ENCODE assay signal across 8 cellular contexts in genomic region chr14:77862154-77862783, GRCh38.
DNase-seq lines count a peak whose midpoint lies in the region; ATAC-seq, FAIRE-seq and TF ChIP-seq lines count a peak whose summit lies in the region.

No MANE protein-coding gene starts in this region.

- in situ Hi-C loops in HepG2 (cut with HindIII; ENCODE audit: extremely low pct_ligation_motif_present, low pct_unique_long_range_greater_than_20kb): loop anchor here (10.0 to 25.0 kb wide), 2 partner anchors 123 to 725 kb away; no protein-coding TSS in a partner anchor

- CTCF ChIA-PET in GM10248 (lab: Yijun Ruan, JAX) (interaction anchor here (0.6 to 7.8 kb wide), 41 partner anchors 9 to 990 kb away, joined by 3 to 61 read pairs (median 5); no protein-coding TSS in a partner anchor), HepG2 (lab: Yijun Ruan, JAX; ENCODE audit: low intra/inter-chr PET ratio, low total read pairs) (interaction anchor here (0.6 to 1.3 kb wide), 2 partner anchors 129 to 704 kb away, joined by 3 to 4 read pairs; no protein-coding TSS in a partner anchor)

- POLR2A ChIA-PET in GM10248 (lab: Yijun Ruan, JAX) (no interaction called here), HepG2 (lab: Yijun Ruan, JAX) (no interaction called here)

- ATAC-seq in HepG2: peak; percentile 91
- ATAC-seq in HG02840 (IDR thresholded peaks at IDR 0.05; ENCODE audit: low FRiP score, unreplicated experiment): no peak

- no peaks in the 10 kb centered on the region for H3K36me3 ChIP-seq in HepG2 (replicated peaks in 1 of 2; ENCODE audit: control insufficient read depth in 1 of 2, insufficient read depth in 2 of 2, low read length in 2 of 2)

- DNase-seq in GM10248 (ENCODE audit: extremely low spot score) (peak; percentile 85), H54 (ENCODE audit: insufficient read length, low spot score) (peak; percentile 35), NCI-H1092 treated with DMSO at 0.1 percent for 48 hours (lab: John Stamatoyannopoulos, UW) (peak; percentile 48), coronary artery (ENCODE audit: low spot score) (no peak), HepG2 (ENCODE audit: low spot score) (peak; percentile 46)
- peak; percentile 70 for DNase-seq in activated CD4-positive, alpha-beta T cell treated with anti-CD3 and anti-CD28 coated beads, Interleukin-2, amount 50 U/mL, for 1 hour
- DNase-seq in stimulated activated CD4-positive, alpha-beta T cell treated with anti-CD3 and anti-CD28 coated beads, Interleukin-4, amount 100 ng/mL, for 4 hours: peak; percentile 49 to 74

- H3K4me2 ChIP-seq in HepG2 (ENCODE audit: low read depth, low read length): no peak overlapping the region

- TF ChIP-seq EP300 in HepG2 (IDR thresholded peaks at IDR 0.05; ENCODE audit: low read depth in 2 of 2, low read length in 2 of 2) (no peak), HepG2 (CRISPR knock-in tag; IDR thresholded peaks at IDR 0.05; ENCODE audit: borderline replicate concordance) (no peak)

- H3K79me2 ChIP-seq in HepG2 (ENCODE audit: insufficient read depth, low read length): no peaks in the 10 kb centered on the region

- BruUV-seq in HepG2 (replicated peaks; lab: Mats Ljungman, UMichigan): no TSS peak

- TF ChIP-seq CTCF in GM10248 (IDR thresholded peaks at IDR 0.05; ENCODE audit: control extremely low read depth, extremely low read depth, low read depth, missing control alignments): peak; percentile 98
- peak; percentile 89 for TF ChIP-seq CTCF in coronary artery (IDR thresholded peaks at IDR 0.05)
- peak; percentile 95 for TF ChIP-seq CTCF in HepG2 (CRISPR knock-in tag; IDR thresholded peaks at IDR 0.05)

- H3K27ac ChIP-seq in coronary artery (no peak overlapping the region), HepG2 (ENCODE audit: extremely low read length, insufficient read depth, low read length) (no peak overlapping the region)

- H3K4me1 ChIP-seq in HepG2 (ENCODE audit: insufficient read depth, low read length): peaks cover 10% of the 10 kb centered on the region

- 49% methylated on average over 10 of the region's 11 CpGs for WGBS in HepG2 (ENCODE audit: low lambda C conversion rate)

- no peaks in the 10 kb centered on the region for H3K9me3 ChIP-seq in HepG2 (ENCODE audit: low read length)

- H3K4me3 ChIP-seq in coronary artery (no peak overlapping the region), HepG2 (replicated peaks in 1 of 3; ENCODE audit: insufficient read depth in 1 of 3, low read depth in 2 of 3, low read length in 3 of 3) (no peak overlapping the region)

- no peaks in the 10 kb centered on the region for H3K27me3 ChIP-seq in HepG2 (ENCODE audit: control insufficient read depth in 1 of 2, insufficient read depth in 2 of 2, low read length in 2 of 2)

- no peak for TF ChIP-seq POLR2A in H54 (IDR thresholded peaks at IDR 0.05; ENCODE audit: low read depth, low read length)
- no peak for TF ChIP-seq POLR2A in HepG2 (IDR thresholded peaks at IDR 0.05; ENCODE audit: insufficient read depth in 1 of 2, low read depth in 2 of 2, low read length in 2 of 2)

- H2AFZ ChIP-seq in HepG2 (ENCODE audit: low read length): no peak overlapping the region

- H4K20me1 ChIP-seq in HepG2 (ENCODE audit: insufficient read depth, low read length): no peaks in the 10 kb centered on the region

- FAIRE-seq in H54 (lab: Jason Lieb, UNC): no peak
- FAIRE-seq in HepG2 (lab: Jason Lieb, UNC): peak; percentile 52

- intact Hi-C loops in HepG2 (cut with micrococcal nuclease; ENCODE audit: unreplicated experiment): loop anchor here (1.0 to 10.0 kb wide), 4 partner anchors 117 to 733 kb away; no protein-coding TSS in a partner anchor

- TF ChIP-seq RAD21 in HepG2 (CRISPR knock-in tag; IDR thresholded peaks at IDR 0.05): peak; percentile 75

- H3K9ac ChIP-seq in HepG2 (ENCODE audit: insufficient read depth, low read depth, low read length): no peak overlapping the region

TF ChIP-seq in HepG2, 621 proteins besides CTCF, POLR2A, EP300 and RAD21 (continues in another document):
- TF ChIP-seq ZNF572 (CRISPR knock-in tag; IDR thresholded peaks at IDR 0.05): no peak
- peak; percentile 26 for TF ChIP-seq ZNF883 (CRISPR knock-in tag; IDR thresholded peaks at IDR 0.05; ENCODE audit: not compliant biosample characterization)
- no peak for TF ChIP-seq DDIT3 (CRISPR knock-in tag; IDR thresholded peaks at IDR 0.05)
- no peak for TF ChIP-seq ZFP36 (IDR thresholded peaks at IDR 0.05; ENCODE audit: borderline replicate concordance, low read depth, low read length, partially characterized antibody)
- TF ChIP-seq YEATS4 (CRISPR knock-in tag; IDR thresholded peaks at IDR 0.05; ENCODE audit: borderline replicate concordance): no peak
- TF ChIP-seq ZNF629 (CRISPR knock-in tag; conservative IDR thresholded peaks at IDR 0.05): no peak
- TF ChIP-seq ZNF446 (CRISPR knock-in tag; IDR thresholded peaks at IDR 0.05): no peak
- no peak for TF ChIP-seq ZNF678 (CRISPR knock-in tag; IDR thresholded peaks at IDR 0.05)
- TF ChIP-seq GPBP1L1 (CRISPR knock-in tag; IDR thresholded peaks at IDR 0.05): no peak
- no peak for TF ChIP-seq TIGD3 (CRISPR knock-in tag; IDR thresholded peaks at IDR 0.05; ENCODE audit: borderline replicate concordance)
- TF ChIP-seq ZBTB37 (CRISPR knock-in tag; IDR thresholded peaks at IDR 0.05): no peak
- peak; percentile 90 for TF ChIP-seq STAG1 (CRISPR knock-in tag; IDR thresholded peaks at IDR 0.05)
- TF ChIP-seq MED13 (CRISPR knock-in tag; IDR thresholded peaks at IDR 0.05): no peak
- no peak for TF ChIP-seq SP140L (CRISPR knock-in tag; IDR thresholded peaks at IDR 0.05; ENCODE audit: borderline replicate concordance)
- TF ChIP-seq ZMAT3 (CRISPR knock-in tag; conservative IDR thresholded peaks at IDR 0.05): no peak
- peak; percentile 43; the same call in 1 of the 2 replicates for TF ChIP-seq ZBTB7A (CRISPR knock-in tag; IDR thresholded peaks at IDR 0.05)
- no peak for TF ChIP-seq TMF1 (CRISPR knock-in tag; IDR thresholded peaks at IDR 0.05; ENCODE audit: low read depth)
- TF ChIP-seq RFXAP (CRISPR knock-in tag; IDR thresholded peaks at IDR 0.05; ENCODE audit: borderline replicate concordance): peak; percentile 27; the same call in 1 of the 2 replicates
- TF ChIP-seq ZXDC (CRISPR knock-in tag; IDR thresholded peaks at IDR 0.05): no peak
